In genomic region chr5:103094737-103095136, GRCh38 we compare ENCODE assay signal across 20 cellular contexts.
"Had no signal": no experiment of that assay in that cellular context is flagged by ENCODE, and none has a peak within 500 bp of the region (broad histone marks: within the 10 kb centered on the region; RNA-seq: fewer than 3 reads in every experiment).

No MANE protein-coding gene starts in this region.

- H3K27me3 ChIP-seq: brain microvascular endothelial cell, spleen had no signal

- H3K4me3 ChIP-seq: spleen had no signal

- H3K4me1 Mint-ChIP-seq: activated CD4-positive, alpha-beta T cell treated with anti-CD3 and anti-CD28 coated beads, Interleukin-2, amount 10 ng/mL, durations not matched to agents 7 days and 5 days; memory B cell; natural killer cell; stimulated activated naive CD8-positive, alpha-beta T cell treated with anti-CD3 and anti-CD28 coated beads, Interleukin-15, amount 100 ng/mL, for 72 hours had no signal

- H3K27me3 Mint-ChIP-seq: activated CD4-positive, alpha-beta T cell treated with anti-CD3 and anti-CD28 coated beads, Interleukin-2, amount 10 ng/mL, durations not matched to agents 7 days and 5 days; dendritic cell treated with granulocyte-macrophage colony-stimulating factor and Interleukin-4, amounts not matched to agents 40 ng/mL and 50 ng/mL, for 4 days; memory B cell; progenitor cell of endocrine pancreas; stimulated activated naive CD8-positive, alpha-beta T cell treated with anti-CD3 and anti-CD28 coated beads, Interleukin-15, amount 100 ng/mL, for 72 hours had no signal

- H3K27ac Mint-ChIP-seq: activated CD4-positive, alpha-beta T cell treated with anti-CD3 and anti-CD28 coated beads, Interleukin-2, amount 10 ng/mL, durations not matched to agents 7 days and 5 days; activated naive CD4-positive, alpha-beta T cell treated with anti-CD3 and anti-CD28 coated beads, Interleukin-2, amount 50 U/mL, for 72 hours; activated T-cell treated with anti-CD3 and anti-CD28 coated beads, Interleukin-2, amount 50 U/mL, for 72 hours; dendritic cell treated with granulocyte-macrophage colony-stimulating factor and Interleukin-4, amounts not matched to agents 40 ng/mL and 50 ng/mL, for 4 days; memory B cell; natural killer cell; progenitor cell of endocrine pancreas; stimulated activated naive CD8-positive, alpha-beta T cell treated with anti-CD3 and anti-CD28 coated beads, Interleukin-15, amount 100 ng/mL, for 72 hours had no signal

- H3K4me3 Mint-ChIP-seq: activated CD4-positive, alpha-beta T cell treated with anti-CD3 and anti-CD28 coated beads, Interleukin-2, amount 10 ng/mL, durations not matched to agents 7 days and 5 days; activated T-cell treated with anti-CD3 and anti-CD28 coated beads, Interleukin-2, amount 50 U/mL, for 72 hours; dendritic cell treated with granulocyte-macrophage colony-stimulating factor and Interleukin-4, amounts not matched to agents 40 ng/mL and 50 ng/mL, for 4 days; memory B cell; natural killer cell; stimulated activated naive CD8-positive, alpha-beta T cell treated with anti-CD3 and anti-CD28 coated beads, Interleukin-15, amount 100 ng/mL, for 72 hours had no signal

- H3K9me3 ChIP-seq: spleen had no signal

- FAIRE-seq: frontal cortex, urothelium cell line had no signal

- H3K27ac ChIP-seq: brain microvascular endothelial cell, spleen had no signal

- H3K36me3 ChIP-seq: brain microvascular endothelial cell had no signal

- H3K9me3 Mint-ChIP-seq: activated CD4-positive, alpha-beta T cell treated with anti-CD3 and anti-CD28 coated beads, Interleukin-2, amount 10 ng/mL, durations not matched to agents 7 days and 5 days; activated naive CD4-positive, alpha-beta T cell treated with anti-CD3 and anti-CD28 coated beads, Interleukin-2, amount 50 U/mL, for 72 hours; activated T-cell treated with anti-CD3 and anti-CD28 coated beads, Interleukin-2, amount 50 U/mL, for 72 hours; dendritic cell treated with granulocyte-macrophage colony-stimulating factor and Interleukin-4, amounts not matched to agents 40 ng/mL and 50 ng/mL, for 4 days; memory B cell; natural killer cell; stimulated activated naive CD8-positive, alpha-beta T cell treated with anti-CD3 and anti-CD28 coated beads, Interleukin-15, amount 100 ng/mL, for 72 hours had no signal

- DNase-seq: activated CD4-positive, alpha-beta T cell treated with anti-CD3 and anti-CD28 coated beads, Interleukin-2, amount 10 ng/mL, durations not matched to agents 7 days and 5 days; activated CD8-positive, alpha-beta memory T cell treated with anti-CD3 and anti-CD28 coated beads, Interleukin-2, amount 50 U/mL, for 48 hours; activated gamma-delta T cell; activated T-cell treated with anti-CD3 and anti-CD28 coated beads, Interleukin-2, amount 50 U/mL, for 72 hours; amniotic stem cell; brain microvascular endothelial cell; cerebellar nuclear complex; effector memory CD4-positive, alpha-beta T cell; head of caudate nucleus; islet precursor cell; natural killer cell; nucleus accumbens; spleen; stimulated activated naive CD8-positive, alpha-beta T cell treated with anti-CD3 and anti-CD28 coated beads, Interleukin-15, amount 100 ng/mL, for 72 hours had no signal

- H3K4me1 ChIP-seq: spleen had no signal
